In genomic region chr20:24950836-24951525, GRCh38 we compare ENCODE assay signal across 1 cellular context.
TF ChIP-seq lines count a peak whose summit lies in the region.

No MANE protein-coding gene starts in this region.

TF ChIP-seq in HepG2, 621 proteins besides CTCF, POLR2A, EP300 and RAD21:
- peak; percentile 21; the same call in 1 of the 2 replicates for TF ChIP-seq ZNF768 (CRISPR knock-in tag; IDR thresholded peaks at IDR 0.05)
- TF ChIP-seq ZNF629 (CRISPR knock-in tag; conservative IDR thresholded peaks at IDR 0.05), result peak; percentile 83
- no peak for TF ChIP-seq ELK4 (CRISPR knock-in tag; IDR thresholded peaks at IDR 0.05; ENCODE audit: borderline replicate concordance)
- no peak for TF ChIP-seq ZBTB20 (CRISPR knock-in tag; IDR thresholded peaks at IDR 0.05; ENCODE audit: borderline replicate concordance, low read depth)
- no peak for TF ChIP-seq SNAI1 (CRISPR knock-in tag; IDR thresholded peaks at IDR 0.05; ENCODE audit: borderline replicate concordance)
- TF ChIP-seq PRDM4 (CRISPR knock-in tag; IDR thresholded peaks at IDR 0.05; ENCODE audit: borderline replicate concordance), result no peak
